Comparison of ENCODE assay signal across 1 cellular context in the genomic region with DNA sequence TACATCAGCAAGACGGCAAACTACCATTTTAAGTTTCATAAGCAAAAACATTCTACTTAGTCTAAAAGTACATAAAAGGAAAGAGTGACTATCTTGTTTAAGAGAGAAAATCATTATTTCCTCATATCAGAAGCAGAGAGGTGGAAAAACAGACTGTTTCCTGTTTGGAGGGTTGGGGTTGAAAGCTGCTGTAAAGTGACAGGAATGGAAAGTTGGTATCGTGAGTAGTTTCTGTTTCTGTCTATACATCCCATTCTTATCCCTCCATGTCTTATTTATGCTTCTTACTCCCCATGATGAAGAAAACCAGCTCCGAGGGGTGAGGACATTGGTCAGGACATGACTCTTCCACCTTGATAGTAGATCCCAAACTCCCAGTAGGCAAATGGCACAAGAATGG.
TF ChIP-seq lines count a peak whose summit lies in the region.

No MANE protein-coding gene starts in this region.

TF ChIP-seq in H1, 55 proteins besides CTCF, POLR2A, EP300 and RAD21:
- TF ChIP-seq BRCA1 (IDR thresholded peaks at IDR 0.05; ENCODE audit: low read depth, low read length) (no peak), CBX8 (IDR thresholded peaks at IDR 0.05; ENCODE audit: borderline replicate concordance, low read depth, low read length) (no peak), FOSL1 (IDR thresholded peaks at IDR 0.05; ENCODE audit: insufficient read depth, low read depth, low read length) (no peak), SAP30 (IDR thresholded peaks at IDR 0.05; ENCODE audit: insufficient read depth, insufficient replicate concordance, low read length) (no peak), RFX5 (IDR thresholded peaks at IDR 0.05; ENCODE audit: borderline replicate concordance, low read depth, low read length) (no peak), TAF1 (IDR thresholded peaks at IDR 0.05; ENCODE audit: low read depth, low read length) (no peak), CTBP2 (IDR thresholded peaks at IDR 0.05; ENCODE audit: borderline replicate concordance, insufficient read depth, insufficient read length, low read length) (no peak)
- TF ChIP-seq, protein P1, sequence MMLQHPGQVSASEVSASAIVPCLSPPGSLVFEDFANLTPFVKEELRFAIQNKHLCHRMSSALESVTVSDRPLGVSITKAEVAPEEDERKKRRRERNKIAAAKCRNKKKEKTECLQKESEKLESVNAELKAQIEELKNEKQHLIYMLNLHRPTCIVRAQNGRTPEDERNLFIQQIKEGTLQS (IDR thresholded peaks at IDR 0.05; ENCODE audit: insufficient read depth, low read depth, low read length), result no peak
